19 cellular contexts compared by ENCODE assay signal in genomic region chr16:78259883-78260282, GRCh38.
A peak's percentile ranks its signal among the peaks of the same experiment; 100 is the strongest.
DNase-seq lines count a peak whose midpoint lies in the region; ATAC-seq and TF ChIP-seq lines count a peak whose summit lies in the region.
"Had no signal": no experiment of that assay in that cellular context is flagged by ENCODE, and none has a peak within 500 bp of the region (broad histone marks: within the 10 kb centered on the region; RNA-seq: fewer than 3 reads in every experiment).

No MANE protein-coding gene starts in this region.

- H3K4me1 ChIP-seq in GM23338 (ENCODE audit: insufficient read depth) (peaks cover 18% of the 10 kb centered on the region; the same call in 1 of the 2 replicates), HUES48 (ENCODE audit: control insufficient read depth, insufficient read depth, low read length) (peaks cover 23% of the 10 kb centered on the region), mesendoderm (ENCODE audit: control insufficient read depth, low read depth, low read length) (peaks cover 2% of the 10 kb centered on the region)

- no peak overlapping the region for H3K56ac ChIP-seq in mesendoderm (ENCODE audit: low read length)

- no peak overlapping the region for H2BK15ac ChIP-seq in mesendoderm (replicated peaks; ENCODE audit: low read depth)

- no peak overlapping the region for H4K5ac ChIP-seq in mesendoderm (ENCODE audit: low read length)

- H3K79me2 ChIP-seq in GM23338 (replicated peaks; ENCODE audit: insufficient read depth) (no peaks in the 10 kb centered on the region), mesendoderm (ENCODE audit: control insufficient read depth, insufficient read depth, low read length) (no peaks in the 10 kb centered on the region)

- H3K9ac ChIP-seq in HUES48 (ENCODE audit: low read depth, low read length) (no peak overlapping the region), mesendoderm (ENCODE audit: low read length) (no peak overlapping the region)

- H3K27me3 ChIP-seq in GM23338 (ENCODE audit: insufficient read depth) (no peaks in the 10 kb centered on the region), HUES48 (ENCODE audit: control insufficient read depth, insufficient read depth, low read length) (no peaks in the 10 kb centered on the region), mesendoderm (ENCODE audit: insufficient read depth, low read length, poor library complexity) (no peaks in the 10 kb centered on the region)
- H3K27me3 ChIP-seq: MG63 had no signal

- peak in 1 of 2 experiments; percentile 11; a peak in 1 of 4 replicates for TF ChIP-seq CTCF in GM23338 (conservative IDR thresholded peaks at IDR 0.05; ENCODE audit: low read depth in 2 of 2)
- TF ChIP-seq CTCF in epithelial cell of proximal tubule (conservative IDR thresholded peaks at IDR 0.05; ENCODE audit: low read depth, low read length), result peak; percentile 27
- TF ChIP-seq CTCF in endothelial cell (IDR thresholded peaks at IDR 0.05; ENCODE audit: unreplicated experiment), result no peak

- no peaks in the 10 kb centered on the region; the same call in 1 of the 2 replicates for H3K9me2 ChIP-seq in GM23338 (ENCODE audit: insufficient read depth)

- H3F3A ChIP-seq in GM23338 (replicated peaks; ENCODE audit: low read depth), result no peaks in the 10 kb centered on the region

- no peaks in the 10 kb centered on the region for H3K79me1 ChIP-seq in mesendoderm (ENCODE audit: low read length)

- H3K4me2 ChIP-seq in GM23338 (no peak overlapping the region), mesendoderm (ENCODE audit: low read length) (no peak overlapping the region)

- no CpG with 5 or more reads among the region's 5 CpGs for WGBS in mesendoderm (ENCODE audit: extremely low coverage, insufficient coverage, low lambda C conversion rate)

- DNase-seq in GM23338 (ENCODE audit: low spot score) (peak; percentile 28), epithelial cell of proximal tubule (ENCODE audit: low read depth) (no peak), mesendoderm (peak; percentile 52), endothelial cell (ENCODE audit: low spot score) (no peak), NCI-H345 (lab: John Stamatoyannopoulos, UW) (no peak)
- DNase-seq in stimulated activated CD4-positive, alpha-beta T cell treated with anti-CD3 and anti-CD28 coated beads, Interleukin-4, amount 100 ng/mL, for 24 hours, result no peak
- DNase-seq: ACHN; C1 segment of cervical spinal cord; DMS79; HFFc6; Kasumi-1; MG63; NCI-H1048; NCI-H1436; NCI-H2029 treated with DMSO at 0.1 percent for 48 hours; NCI-H510A treated with DMSO at 0.1 percent for 48 hours; NK-92 treated with Interleukin-12 subunit alpha and Interleukin-12 subunit beta, amount 100 ng/mL, for 24 hours had no signal

- H3K4ac ChIP-seq in mesendoderm (ENCODE audit: low read depth, low read length), result no peak overlapping the region

- H3K4me1 Mint-ChIP-seq in GM23338 (peaks cover 28% of the 10 kb centered on the region), endothelial cell (ENCODE audit: unreplicated experiment) (no peaks in the 10 kb centered on the region)

- no peak overlapping the region for H3K27ac Mint-ChIP-seq in GM23338
- H3K27ac Mint-ChIP-seq in endothelial cell (ENCODE audit: unreplicated experiment), result no peak overlapping the region
- H3K27ac Mint-ChIP-seq: HFFc6 had no signal

- no peaks in the 10 kb centered on the region for H3K9me3 ChIP-seq in HUES48 (ENCODE audit: control insufficient read depth, insufficient read depth, low read length)
- H3K9me3 ChIP-seq: MG63 had no signal

- H3K36me3 ChIP-seq in GM23338 (ENCODE audit: insufficient read depth) (no peaks in the 10 kb centered on the region), HUES48 (ENCODE audit: control insufficient read depth, insufficient read depth, low read length) (no peaks in the 10 kb centered on the region), mesendoderm (ENCODE audit: control insufficient read depth, insufficient read depth, low read length) (no peaks in the 10 kb centered on the region)
- H3K36me3 ChIP-seq: MG63 had no signal

- H3K27me3 Mint-ChIP-seq in GM23338 (ENCODE audit: insufficient read depth, low read depth, poor library complexity) (peaks cover 4% of the 10 kb centered on the region), endothelial cell (ENCODE audit: unreplicated experiment) (no peaks in the 10 kb centered on the region)

- no peak overlapping the region for H2AFZ ChIP-seq in GM23338

- H3K9me3 Mint-ChIP-seq in GM23338 (peaks cover 4% of the 10 kb centered on the region; the same call in 2 of the 3 replicates), endothelial cell (ENCODE audit: unreplicated experiment) (no peaks in the 10 kb centered on the region)

- no peak overlapping the region for H2AK5ac ChIP-seq in mesendoderm (ENCODE audit: low read length)

- no peaks in the 10 kb centered on the region for H4K20me1 ChIP-seq in GM23338 (replicated peaks; ENCODE audit: insufficient read depth)

- no peak overlapping the region for H3K18ac ChIP-seq in mesendoderm (ENCODE audit: low read length)

- H3K23ac ChIP-seq in mesendoderm (ENCODE audit: low read length), result no peak overlapping the region

- no peak overlapping the region for H4K8ac ChIP-seq in mesendoderm (ENCODE audit: low read depth, low read length)

- no peak overlapping the region for H2BK5ac ChIP-seq in mesendoderm (ENCODE audit: low read length)

- H3K4me3 ChIP-seq in GM23338 (no peak overlapping the region), HUES48 (ENCODE audit: low read depth, low read length) (no peak overlapping the region), epithelial cell of proximal tubule (ENCODE audit: low read depth, low read length) (no peak overlapping the region), mesendoderm (ENCODE audit: low read length) (no peak overlapping the region)
- H3K4me3 ChIP-seq: MG63 had no signal

- H3K27ac ChIP-seq in GM23338 (ENCODE audit: low read depth) (no peak overlapping the region), HUES48 (ENCODE audit: low read depth, low read length) (peak overlapping the region; percentile 42), mesendoderm (ENCODE audit: low read depth, low read length) (no peak overlapping the region)

- H2BK120ac ChIP-seq in mesendoderm (ENCODE audit: low read depth, low read length), result no peak overlapping the region

- ATAC-seq in GM23338, result peak; percentile 53
- ATAC-seq: Right ventricle myocardium inferior had no signal

- H3K4me3 Mint-ChIP-seq in GM23338 (no peak overlapping the region), endothelial cell (ENCODE audit: unreplicated experiment) (no peak overlapping the region)
- H3K4me3 Mint-ChIP-seq: HFFc6 had no signal

- peaks cover 8% of the 10 kb centered on the region; the same call in 2 of the 3 replicates for H3K36me3 Mint-ChIP-seq in GM23338 (ENCODE audit: low read depth)
- peaks cover 3% of the 10 kb centered on the region for H3K36me3 Mint-ChIP-seq in endothelial cell (ENCODE audit: low read depth, unreplicated experiment)

TF ChIP-seq in GM23338, 12 proteins besides CTCF, POLR2A, EP300 and RAD21 (continues in another document):
- TF ChIP-seq EZH2phosphoT487 (IDR thresholded peaks at IDR 0.05; ENCODE audit: unreplicated experiment), result no peak

Comparison
In these comparisons a context has a peak if more than half of its experiments do, and no peak if none do; other contexts are left out.
1. DNase-seq: peak in GM23338 (single experiment) and mesendoderm (single experiment); none in epithelial cell of proximal tubule (single experiment), stimulated activated CD4-positive, alpha-beta T cell treated with anti-CD3 and anti-CD28 coated beads, Interleukin-4, amount 100 ng/mL, for 24 hours (single experiment), endothelial cell (single experiment) and NCI-H345 (single experiment).